Comparison of ENCODE assay signal across 1 cellular context in the genomic region with DNA sequence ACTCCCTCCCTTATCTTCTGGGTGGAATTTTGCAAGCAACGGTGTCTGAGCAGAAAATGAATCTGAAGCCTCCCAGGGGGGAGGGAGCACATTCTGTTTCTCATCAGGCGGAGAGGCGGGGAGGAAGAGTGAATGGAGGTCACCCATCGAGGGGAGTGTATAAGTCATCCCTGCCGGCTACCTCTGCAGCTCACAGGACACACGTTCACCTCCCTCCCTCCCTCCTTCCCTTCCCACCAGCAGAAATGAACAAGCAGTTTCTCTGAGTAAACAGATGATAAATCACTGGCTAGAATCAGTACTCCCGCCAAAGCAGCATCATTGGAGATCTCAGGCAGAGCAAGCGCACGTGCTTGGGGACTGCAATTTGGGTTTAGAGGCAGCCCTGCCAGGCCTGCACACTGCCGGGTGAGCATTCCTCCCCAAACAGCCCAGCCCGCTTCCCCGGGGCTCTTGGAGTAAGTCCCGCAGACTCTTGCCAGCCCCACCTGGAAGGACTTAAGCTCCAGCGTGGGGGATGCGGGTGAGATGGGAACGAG.
A peak's percentile ranks its signal among the peaks of the same experiment; 100 is the strongest.
TF ChIP-seq lines count a peak whose summit lies in the region.

No MANE protein-coding gene starts in this region.

TF ChIP-seq in IMR-90, 13 proteins besides CTCF, POLR2A, EP300 and RAD21:
- TF ChIP-seq BHLHE40 (IDR thresholded peaks at IDR 0.05; ENCODE audit: low read depth, low read length), result peak; percentile 58; the same call in 1 of the 2 replicates
- TF ChIP-seq, protein P1, sequence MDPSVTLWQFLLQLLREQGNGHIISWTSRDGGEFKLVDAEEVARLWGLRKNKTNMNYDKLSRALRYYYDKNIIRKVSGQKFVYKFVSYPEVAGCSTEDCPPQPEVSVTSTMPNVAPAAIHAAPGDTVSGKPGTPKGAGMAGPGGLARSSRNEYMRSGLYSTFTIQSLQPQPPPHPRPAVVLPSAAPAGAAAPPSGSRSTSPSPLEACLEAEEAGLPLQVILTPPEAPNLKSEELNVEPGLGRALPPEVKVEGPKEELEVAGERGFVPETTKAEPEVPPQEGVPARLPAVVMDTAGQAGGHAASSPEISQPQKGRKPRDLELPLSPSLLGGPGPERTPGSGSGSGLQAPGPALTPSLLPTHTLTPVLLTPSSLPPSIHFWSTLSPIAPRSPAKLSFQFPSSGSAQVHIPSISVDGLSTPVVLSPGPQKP (IDR thresholded peaks at IDR 0.05; ENCODE audit: borderline replicate concordance, low read depth, low read length), result no peak
